ENCODE assay signal across 26 cellular contexts in genomic region chr2:175068534-175068933, GRCh38.
"Had no signal": no experiment of that assay in that cellular context is flagged by ENCODE, and none has a peak within 500 bp of the region (broad histone marks: within the 10 kb centered on the region; RNA-seq: fewer than 3 reads in every experiment).

No MANE protein-coding gene starts in this region.

- H3K27me3 Mint-ChIP-seq: naive B cell had no signal

- FAIRE-seq: colon had no signal

- H3K4me1 ChIP-seq: esophagus squamous epithelium, gastrocnemius medialis, left lung, lower lobe of right lung had no signal

- H3K27me3 ChIP-seq: dorsolateral prefrontal cortex, esophagus squamous epithelium, gastrocnemius medialis, heart right ventricle, left lung had no signal

- H3K9me3 Mint-ChIP-seq: naive B cell had no signal

- H3K4me1 Mint-ChIP-seq: mesothelial cell of epicardium had no signal

- H3K27ac ChIP-seq: coronary artery, dorsolateral prefrontal cortex, epithelial cell of prostate, esophagus squamous epithelium, gastrocnemius medialis, heart right ventricle, left lung, lower lobe of right lung had no signal

- DNase-seq: dermis blood vessel endothelial cell; dorsolateral prefrontal cortex; effector CD4-positive, alpha-beta T cell; effector memory CD4-positive, alpha-beta T cell; erythroblast; esophagus squamous epithelium; foreskin fibroblast; foreskin melanocyte; gastrocnemius medialis; glutamatergic neuron; head of caudate nucleus; heart right ventricle; hippocampal formation; islet precursor cell; left cardiac atrium; left lung; left ventricle myocardium superior; lower lobe of right lung; mesenchymal stem cell; mucosa of descending colon; naive B cell had no signal

- ATAC-seq: esophagus mucosa, gastrocnemius medialis, heart right ventricle, left cardiac atrium, left lung, left ventricle myocardium superior, lower lobe of right lung, mucosa of descending colon had no signal

- H3K4me3 ChIP-seq: coronary artery, dorsolateral prefrontal cortex, esophagus squamous epithelium, gastrocnemius medialis, heart right ventricle, left lung, lower lobe of right lung, mucosa of descending colon had no signal

- H3K27ac Mint-ChIP-seq: mesothelial cell of epicardium had no signal

- H3K9me3 ChIP-seq: esophagus squamous epithelium, gastrocnemius medialis, heart right ventricle, left lung, lower lobe of right lung, mucosa of descending colon had no signal

- H3K4me3 Mint-ChIP-seq: mesothelial cell of epicardium, naive B cell had no signal
